Comparison of ENCODE assay signal across 21 cellular contexts in genomic region chr19:43748205-43748594, GRCh38. TPM values are rescaled to one million over a fixed set of nuclear protein-coding genes. Genes with fewer than 3 reads are reported as not detected.
DNase-seq lines count a peak whose midpoint lies in the region; ATAC-seq lines count a peak whose summit lies in the region.
"Had no signal": no experiment of that assay in that cellular context is flagged by ENCODE, and none has a peak within 500 bp of the region (broad histone marks: within the 10 kb centered on the region; RNA-seq: fewer than 3 reads in every experiment).

No MANE protein-coding gene starts in this region.

- H3K9ac ChIP-seq in neuronal stem cell (ENCODE audit: low read depth, low read length, poor library complexity): no peak overlapping the region

- no peak overlapping the region for H2BK120ac ChIP-seq in neuronal stem cell (ENCODE audit: low read depth, low read length)

- CTCF ChIA-PET in activated CD4-positive, alpha-beta T cell treated with anti-CD3 and anti-CD28 coated beads for 36 hours (lab: Charles Lee): interaction anchor here (0.7 kb wide), 1 partner anchor 10 kb away, joined by 3 read pairs; no protein-coding TSS in a partner anchor
- CTCF ChIA-PET in naive thymus-derived CD4-positive, alpha-beta T cell (lab: Charles Lee): interaction anchor here (1.6 kb wide), 1 partner anchor 62 kb away, joined by 4 read pairs; no protein-coding TSS in a partner anchor

- intact Hi-C loops in activated CD4-positive, alpha-beta T cell treated with anti-CD3 and anti-CD28 coated beads for 36 hours (cut with DNase I, micrococcal nuclease): no loop called here
- intact Hi-C loops in naive thymus-derived CD4-positive, alpha-beta T cell (cut with micrococcal nuclease): no loop called here

- WGBS in neuronal stem cell (ENCODE audit: extremely low coverage in 2 of 2, insufficient read length in 2 of 2, insufficient replicate concordance in 1 of 2), 2 donors: no CpG with 5 or more reads among the region's 4 CpGs

- H3K18ac ChIP-seq in neuronal stem cell (ENCODE audit: low read length): no peak overlapping the region

- H3K27ac ChIP-seq in naive thymus-derived CD4-positive, alpha-beta T cell (ENCODE audit: low read depth, low read length): peak overlapping the region; percentile 7
- no peak overlapping the region for H3K27ac ChIP-seq in neuronal stem cell (replicated peaks; ENCODE audit: low read length)
- H3K27ac ChIP-seq: C4-2B, PC-9, tibial nerve had no signal

- H3K27ac Mint-ChIP-seq in activated CD4-positive, alpha-beta T cell treated with anti-CD3 and anti-CD28 coated beads for 36 hours: peak overlapping the region; percentile 74
- H3K27ac Mint-ChIP-seq in IgD-negative memory B cell: peak overlapping the region; percentile 40 to 87 (median 40)
- H3K27ac Mint-ChIP-seq in activated naive CD8-positive, alpha-beta T cell treated with anti-CD3 and anti-CD28 coated beads for 36 hours: peak overlapping the region; percentile 57
- peak overlapping the region in 6 of 9 donors; percentile 6 to 87 (median 51) for H3K27ac Mint-ChIP-seq in naive thymus-derived CD4-positive, alpha-beta T cell

- no peak overlapping the region for H2BK15ac ChIP-seq in neuronal stem cell (ENCODE audit: low read length)

- no peak overlapping the region for H3K23ac ChIP-seq in neuronal stem cell (ENCODE audit: low read depth, low read length, poor library complexity)

- no peak overlapping the region for H3K4me3 ChIP-seq in naive thymus-derived CD4-positive, alpha-beta T cell (ENCODE audit: low read length)
- no peak overlapping the region for H3K4me3 ChIP-seq in neuronal stem cell (ENCODE audit: low read length in 2 of 2)
- H3K4me3 ChIP-seq: PC-9, tibial nerve had no signal

- no peak overlapping the region for H3K4ac ChIP-seq in neuronal stem cell (ENCODE audit: low read length)

- no peak for ATAC-seq in activated CD4-positive, alpha-beta T cell treated with anti-CD3 and anti-CD28 coated beads for 36 hours
- ATAC-seq in naive thymus-derived CD4-positive, alpha-beta T cell: no peak
- ATAC-seq in HG03045 (IDR thresholded peaks at IDR 0.05; ENCODE audit: unreplicated experiment): no peak

- no peak overlapping the region for H3K14ac ChIP-seq in neuronal stem cell (ENCODE audit: low read length)

- no peak overlapping the region for H3K4me3 Mint-ChIP-seq in activated CD4-positive, alpha-beta T cell treated with anti-CD3 and anti-CD28 coated beads for 36 hours
- H3K4me3 Mint-ChIP-seq in IgD-negative memory B cell: peak overlapping the region; percentile 57 to 92 (median 63)
- no peak overlapping the region for H3K4me3 Mint-ChIP-seq in activated naive CD8-positive, alpha-beta T cell treated with anti-CD3 and anti-CD28 coated beads for 36 hours
- H3K4me3 Mint-ChIP-seq in naive thymus-derived CD4-positive, alpha-beta T cell: no peak overlapping the region

- no peak overlapping the region for H2BK5ac ChIP-seq in neuronal stem cell (ENCODE audit: low read length)

- H3K4me2 ChIP-seq in neuronal stem cell (ENCODE audit: insufficient read depth, low read length, poor library complexity, severe bottlenecking): no peak overlapping the region
- H3K4me2 ChIP-seq: PC-9 had no signal

- DNase-seq in activated CD4-positive, alpha-beta T cell treated with anti-CD3 and anti-CD28 coated beads for 36 hours: no peak
- no peak for DNase-seq in activated CD4-positive, alpha-beta T cell treated with anti-CD3 and anti-CD28 coated beads for 48 hours
- DNase-seq in activated naive CD8-positive, alpha-beta T cell treated with anti-CD3 and anti-CD28 coated beads for 36 hours: no peak
- no peak for DNase-seq in naive thymus-derived CD4-positive, alpha-beta T cell
- DNase-seq in NCI-H2107 treated with DMSO at 0.1 percent for 48 hours (lab: John Stamatoyannopoulos, UW; ENCODE audit: unreplicated experiment) (no peak), neuronal stem cell (ENCODE audit: low spot score) (no peak)
- DNase-seq: activated CD4-positive, alpha-beta T cell treated with anti-CD3 and anti-CD28 coated beads for 4 hours; activated T-cell treated with anti-CD3 and anti-CD28 coated beads, Interleukin-2, amount 50 U/mL, for 1 hour; hippocampal formation; NCI-H774; PC-9 had no signal

- H2BK12ac ChIP-seq in neuronal stem cell (ENCODE audit: low read length): no peak overlapping the region

- no peak overlapping the region for H4K8ac ChIP-seq in neuronal stem cell (ENCODE audit: low read depth, low read length)

- peaks cover 3% of the 10 kb centered on the region for H3K79me1 ChIP-seq in neuronal stem cell (ENCODE audit: low read depth, low read length)

- no peak overlapping the region for H2AK5ac ChIP-seq in neuronal stem cell (ENCODE audit: low read depth, low read length)

- no peaks in the 10 kb centered on the region for H3K27me3 ChIP-seq in naive thymus-derived CD4-positive, alpha-beta T cell (ENCODE audit: control insufficient read depth in 2 of 2, insufficient read depth in 2 of 2, low read length in 2 of 2)
- H3K27me3 ChIP-seq in neuronal stem cell (ENCODE audit: control insufficient read depth in 3 of 3, insufficient read depth in 3 of 3, low read depth in 1 of 3, low read length in 3 of 3): no peaks in the 10 kb centered on the region
- H3K27me3 ChIP-seq: tibial nerve had no signal

- H2AFZ ChIP-seq in neuronal stem cell (ENCODE audit: low read length): no peak overlapping the region
- H2AFZ ChIP-seq: PC-9 had no signal

- H3K4me1 Mint-ChIP-seq in activated CD4-positive, alpha-beta T cell treated with anti-CD3 and anti-CD28 coated beads for 36 hours: peaks cover 41% of the 10 kb centered on the region
- H3K4me1 Mint-ChIP-seq in IgD-negative memory B cell: peaks cover 37 to 51% (median 48%) of the 10 kb centered on the region in 3 donors
- H3K4me1 Mint-ChIP-seq in activated naive CD8-positive, alpha-beta T cell treated with anti-CD3 and anti-CD28 coated beads for 36 hours: peaks cover 27% of the 10 kb centered on the region
- peaks cover 7 to 35% (median 28%) of the 10 kb centered on the region in 7 donors for H3K4me1 Mint-ChIP-seq in naive thymus-derived CD4-positive, alpha-beta T cell

- H3K4me1 ChIP-seq in naive thymus-derived CD4-positive, alpha-beta T cell (ENCODE audit: control insufficient read depth in 2 of 2, insufficient read depth in 2 of 2, low read length in 2 of 2): peaks cover 11 to 12% of the 10 kb centered on the region in 2 donors
- no peaks in the 10 kb centered on the region for H3K4me1 ChIP-seq in neuronal stem cell (ENCODE audit: control insufficient read depth in 2 of 2, insufficient read depth in 1 of 2, low read depth in 1 of 2, low read length in 2 of 2)

- no peaks in the 10 kb centered on the region for H3K9me3 ChIP-seq in naive thymus-derived CD4-positive, alpha-beta T cell (ENCODE audit: control insufficient read depth in 2 of 3, low read length in 3 of 3)
- H3K9me3 ChIP-seq in neuronal stem cell (replicated peaks in 1 of 2; ENCODE audit: control insufficient read depth in 2 of 2, insufficient read depth in 1 of 2, low read depth in 1 of 2, low read length in 2 of 2): no peaks in the 10 kb centered on the region
- H3K9me3 ChIP-seq: tibial nerve had no signal

- H4K91ac ChIP-seq in neuronal stem cell (ENCODE audit: low read depth, low read length, poor library complexity): no peak overlapping the region

- POLR2A ChIA-PET in activated CD4-positive, alpha-beta T cell treated with anti-CD3 and anti-CD28 coated beads for 36 hours (lab: Charles Lee): no interaction called here
- POLR2A ChIA-PET in naive thymus-derived CD4-positive, alpha-beta T cell (lab: Charles Lee): interaction anchor here (0.5 kb wide), 1 partner anchor 36 kb away, joined by 3 read pairs; no protein-coding TSS in a partner anchor

- peaks cover 66% of the 10 kb centered on the region for H3K36me3 Mint-ChIP-seq in activated CD4-positive, alpha-beta T cell treated with anti-CD3 and anti-CD28 coated beads for 36 hours (ENCODE audit: low read depth)
- peaks cover 12% of the 10 kb centered on the region for H3K36me3 Mint-ChIP-seq in IgD-negative memory B cell
- peaks cover 40% of the 10 kb centered on the region for H3K36me3 Mint-ChIP-seq in activated naive CD8-positive, alpha-beta T cell treated with anti-CD3 and anti-CD28 coated beads for 36 hours
- H3K36me3 Mint-ChIP-seq in naive thymus-derived CD4-positive, alpha-beta T cell: peaks cover 17 to 55% (median 33%) of the 10 kb centered on the region in 5 donors

- H3K27me3 Mint-ChIP-seq in activated CD4-positive, alpha-beta T cell treated with anti-CD3 and anti-CD28 coated beads for 36 hours: no peaks in the 10 kb centered on the region
- H3K27me3 Mint-ChIP-seq in IgD-negative memory B cell: no peaks in the 10 kb centered on the region
- no peaks in the 10 kb centered on the region for H3K27me3 Mint-ChIP-seq in activated naive CD8-positive, alpha-beta T cell treated with anti-CD3 and anti-CD28 coated beads for 36 hours
- no peaks in the 10 kb centered on the region for H3K27me3 Mint-ChIP-seq in naive thymus-derived CD4-positive, alpha-beta T cell

- H3K36me3 ChIP-seq in naive thymus-derived CD4-positive, alpha-beta T cell (ENCODE audit: control insufficient read depth in 2 of 3, insufficient read depth in 3 of 3, low read length in 3 of 3): peaks cover 7 to 82% (median 18%) of the 10 kb centered on the region in 3 experiments
- H3K36me3 ChIP-seq in neuronal stem cell (replicated peaks in 1 of 2; ENCODE audit: control insufficient read depth in 2 of 2, insufficient read depth in 2 of 2, low read length in 2 of 2): peaks cover 44 to 88% of the 10 kb centered on the region in 2 donors

- H3K9me3 Mint-ChIP-seq in activated CD4-positive, alpha-beta T cell treated with anti-CD3 and anti-CD28 coated beads for 36 hours (ENCODE audit: low read depth): no peaks in the 10 kb centered on the region
- H3K9me3 Mint-ChIP-seq in IgD-negative memory B cell: no peaks in the 10 kb centered on the region
- peaks cover 3% of the 10 kb centered on the region for H3K9me3 Mint-ChIP-seq in activated naive CD8-positive, alpha-beta T cell treated with anti-CD3 and anti-CD28 coated beads for 36 hours
- H3K9me3 Mint-ChIP-seq in naive thymus-derived CD4-positive, alpha-beta T cell: no peaks in the 10 kb centered on the region

RNA-seq across cellular contexts. Expression of gene SMG9, which starts 6.6 kb away (rescaled TPM):
- 10 to 100 TPM; 64.4 to 65.2 TPM for total RNA-seq in activated CD4-positive, alpha-beta T cell treated with anti-CD3 and anti-CD28 coated beads for 36 hours
- polyA plus RNA-seq in IgD-negative memory B cell: 15.6 TPM
- total RNA-seq in activated naive CD8-positive, alpha-beta T cell treated with anti-CD3 and anti-CD28 coated beads for 36 hours: 10 to 100 TPM; 55.7 to 58.1 TPM
- total RNA-seq in naive thymus-derived CD4-positive, alpha-beta T cell: 10 to 100 TPM; 48.5 to 75.9 (median 53.9) TPM
- 1 to 10 TPM; 7.9 to 9.8 TPM for polyA plus RNA-seq in naive thymus-derived CD4-positive, alpha-beta T cell
- 21.9 TPM for polyA plus RNA-seq in neuronal stem cell (2013, experiment 1 of 2)
- polyA plus RNA-seq in neuronal stem cell (2013, experiment 2 of 2): 20.9 TPM

RNA-seq across cellular contexts. Expression of gene IRGC, which starts 32.3 kb away (rescaled TPM):
- not detected for total RNA-seq in activated CD4-positive, alpha-beta T cell treated with anti-CD3 and anti-CD28 coated beads for 36 hours
- not detected for polyA plus RNA-seq in IgD-negative memory B cell
- total RNA-seq in activated naive CD8-positive, alpha-beta T cell treated with anti-CD3 and anti-CD28 coated beads for 36 hours: not detected
- total RNA-seq in naive thymus-derived CD4-positive, alpha-beta T cell: not detected
- not detected for polyA plus RNA-seq in naive thymus-derived CD4-positive, alpha-beta T cell
- polyA plus RNA-seq in neuronal stem cell (2013, experiment 1 of 2): not detected
- not detected for polyA plus RNA-seq in neuronal stem cell (2013, experiment 2 of 2)
- total RNA-seq: fibroblast of villous mesenchyme, kidney epithelial cell, mesenteric fat pad, PC-9, pulmonary artery endothelial cell, SK-MEL-5, tibial nerve had no signal

RNA-seq across cellular contexts. Expression of gene KCNN4, which starts 32.6 kb away (rescaled TPM):
- total RNA-seq in activated CD4-positive, alpha-beta T cell treated with anti-CD3 and anti-CD28 coated beads for 36 hours: 100 to 1,000 TPM; 103 to 110 TPM
- 87.9 TPM for polyA plus RNA-seq in IgD-negative memory B cell
- 10 to 100 TPM; 38.9 to 41.5 TPM for total RNA-seq in activated naive CD8-positive, alpha-beta T cell treated with anti-CD3 and anti-CD28 coated beads for 36 hours
- total RNA-seq in naive thymus-derived CD4-positive, alpha-beta T cell: 10 to 100 TPM; 12.8 to 53.4 (median 18.8) TPM
- polyA plus RNA-seq in naive thymus-derived CD4-positive, alpha-beta T cell: 10 to 100 TPM in 1 of 2 donors, 1 to 10 TPM in 1; 8.1 to 16.0 TPM
- polyA plus RNA-seq in neuronal stem cell (2013, experiment 1 of 2): 0.20 TPM
- polyA plus RNA-seq in neuronal stem cell (2013, experiment 2 of 2): 0.11 TPM
- polyA plus RNA-seq: neural cell had no signal

RNA-seq across cellular contexts. Expression of gene LYPD5, which starts 54.0 kb away (rescaled TPM):
- 1 to 10 TPM in 1 of 2 experiments, under 1 TPM in 1; 0.86 to 1.2 TPM for total RNA-seq in activated CD4-positive, alpha-beta T cell treated with anti-CD3 and anti-CD28 coated beads for 36 hours
- not detected for polyA plus RNA-seq in IgD-negative memory B cell
- 1 to 10 TPM; 1.6 TPM for total RNA-seq in activated naive CD8-positive, alpha-beta T cell treated with anti-CD3 and anti-CD28 coated beads for 36 hours
- total RNA-seq in naive thymus-derived CD4-positive, alpha-beta T cell: under 1 TPM in 4 of 5 experiments, not detected in 1; 0.19 to 0.89 (median 0.61) TPM
- polyA plus RNA-seq in naive thymus-derived CD4-positive, alpha-beta T cell: under 1 TPM; 0.28 to 0.34 TPM
- polyA plus RNA-seq in neuronal stem cell (2013, experiment 1 of 2): 0.03 TPM
- polyA plus RNA-seq in neuronal stem cell (2013, experiment 2 of 2): 0.12 TPM
- total RNA-seq: SK-MEL-5 had no signal
- polyA plus RNA-seq: neural cell had no signal

Comparison
In these comparisons a context has a peak if more than half of its experiments do, and no peak if none do; other contexts are left out.
1. H3K4me3 Mint-ChIP-seq: peak in IgD-negative memory B cell (4 of 4); none in activated CD4-positive, alpha-beta T cell treated with anti-CD3 and anti-CD28 coated beads for 36 hours (single experiment), activated naive CD8-positive, alpha-beta T cell treated with anti-CD3 and anti-CD28 coated beads for 36 hours (single experiment) and naive thymus-derived CD4-positive, alpha-beta T cell (0 of 10).
2. Peak in every context shown above with its lines, with median percentiles within 50 percentile points of each other: H3K27ac Mint-ChIP-seq.